In genomic region chr15:98647026-98647773, GRCh38 we compare ENCODE assay signal across 1 cellular context.
TF ChIP-seq lines count a peak whose summit lies in the region.

No MANE protein-coding gene starts in this region.

TF ChIP-seq in K562, 482 proteins besides CTCF, POLR2A, EP300 and RAD21 (continued from another document and continues in another):
- TF ChIP-seq FOXP4 (CRISPR knock-in tag; IDR thresholded peaks at IDR 0.05; ENCODE audit: borderline replicate concordance), result peak; percentile 39; the same call in 1 of the 2 replicates
- no peak for TF ChIP-seq TEAD4 (IDR thresholded peaks at IDR 0.05; ENCODE audit: low read length)
- TF ChIP-seq TEAD4 (CRISPR knock-in tag; IDR thresholded peaks at IDR 0.05; ENCODE audit: borderline replicate concordance), result peak; percentile 36; the same call in 1 of the 2 replicates
- TF ChIP-seq KAT7 (CRISPR knock-in tag; IDR thresholded peaks at IDR 0.05; ENCODE audit: borderline replicate concordance), result no peak
- TF ChIP-seq, protein P1, sequence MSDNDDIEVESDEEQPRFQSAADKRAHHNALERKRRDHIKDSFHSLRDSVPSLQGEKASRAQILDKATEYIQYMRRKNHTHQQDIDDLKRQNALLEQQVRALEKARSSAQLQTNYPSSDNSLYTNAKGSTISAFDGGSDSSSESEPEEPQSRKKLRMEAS (CRISPR knock-in tag; IDR thresholded peaks at IDR 0.05), result peak; percentile 85
- TF ChIP-seq SREBF2 (CRISPR knock-in tag; IDR thresholded peaks at IDR 0.05), result no peak
- no peak for TF ChIP-seq HDAC2 (IDR thresholded peaks at IDR 0.05)
- TF ChIP-seq NR4A1 (CRISPR knock-in tag; IDR thresholded peaks at IDR 0.05), result no peak
- TF ChIP-seq NR4A1 (tag; IDR thresholded peaks at IDR 0.05), result 0 out of 2 replicates have a peak, but pooled peaks have one; percentile 59
- TF ChIP-seq CBX2 (IDR thresholded peaks at IDR 0.05; ENCODE audit: insufficient read depth, low read length, poor library complexity, severe bottlenecking), result no peak
- no peak for TF ChIP-seq BRF2 (IDR thresholded peaks at IDR 0.05; ENCODE audit: borderline replicate concordance, insufficient read depth, insufficient read length)
- TF ChIP-seq HDAC6 (IDR thresholded peaks at IDR 0.05; ENCODE audit: low read depth, low read length), result no peak
- TF ChIP-seq, protein P2, sequence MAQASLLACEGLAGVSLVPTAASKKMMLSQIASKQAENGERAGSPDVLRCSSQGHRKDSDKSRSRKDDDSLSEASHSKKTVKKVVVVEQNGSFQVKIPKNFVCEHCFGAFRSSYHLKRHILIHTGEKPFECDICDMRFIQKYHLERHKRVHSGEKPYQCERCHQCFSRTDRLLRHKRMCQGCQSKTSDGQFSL (CRISPR knock-in tag; IDR thresholded peaks at IDR 0.05), result 0 out of 2 replicates have a peak, but pooled peaks have one; percentile 18
- TF ChIP-seq, protein P2 (tag; IDR thresholded peaks at IDR 0.05), result no peak; a peak in 1 of 4 replicates
- no peak for TF ChIP-seq ZNF165 (CRISPR knock-in tag; IDR thresholded peaks at IDR 0.05; ENCODE audit: borderline replicate concordance)
- TF ChIP-seq, protein P3, sequence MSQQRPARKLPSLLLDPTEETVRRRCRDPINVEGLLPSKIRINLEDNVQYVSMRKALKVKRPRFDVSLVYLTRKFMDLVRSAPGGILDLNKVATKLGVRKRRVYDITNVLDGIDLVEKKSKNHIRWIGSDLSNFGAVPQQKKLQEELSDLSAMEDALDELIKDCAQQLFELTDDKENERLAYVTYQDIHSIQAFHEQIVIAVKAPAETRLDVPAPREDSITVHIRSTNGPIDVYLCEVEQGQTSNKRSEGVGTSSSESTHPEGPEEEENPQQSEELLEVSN (IDR thresholded peaks at IDR 0.05; ENCODE audit: borderline replicate concordance in 1 of 2, extremely low read depth in 1 of 2, insufficient read depth in 1 of 2, insufficient read length in 1 of 2, low read depth in 1 of 2, low read length in 1 of 2, poor library complexity in 1 of 2, severe bottlenecking in 1 of 2), result peak; percentile 85 to 96
- no peak for TF ChIP-seq POLR3G (IDR thresholded peaks at IDR 0.05; ENCODE audit: extremely low read depth, insufficient read length, insufficient replicate concordance)
- TF ChIP-seq, protein P4, sequence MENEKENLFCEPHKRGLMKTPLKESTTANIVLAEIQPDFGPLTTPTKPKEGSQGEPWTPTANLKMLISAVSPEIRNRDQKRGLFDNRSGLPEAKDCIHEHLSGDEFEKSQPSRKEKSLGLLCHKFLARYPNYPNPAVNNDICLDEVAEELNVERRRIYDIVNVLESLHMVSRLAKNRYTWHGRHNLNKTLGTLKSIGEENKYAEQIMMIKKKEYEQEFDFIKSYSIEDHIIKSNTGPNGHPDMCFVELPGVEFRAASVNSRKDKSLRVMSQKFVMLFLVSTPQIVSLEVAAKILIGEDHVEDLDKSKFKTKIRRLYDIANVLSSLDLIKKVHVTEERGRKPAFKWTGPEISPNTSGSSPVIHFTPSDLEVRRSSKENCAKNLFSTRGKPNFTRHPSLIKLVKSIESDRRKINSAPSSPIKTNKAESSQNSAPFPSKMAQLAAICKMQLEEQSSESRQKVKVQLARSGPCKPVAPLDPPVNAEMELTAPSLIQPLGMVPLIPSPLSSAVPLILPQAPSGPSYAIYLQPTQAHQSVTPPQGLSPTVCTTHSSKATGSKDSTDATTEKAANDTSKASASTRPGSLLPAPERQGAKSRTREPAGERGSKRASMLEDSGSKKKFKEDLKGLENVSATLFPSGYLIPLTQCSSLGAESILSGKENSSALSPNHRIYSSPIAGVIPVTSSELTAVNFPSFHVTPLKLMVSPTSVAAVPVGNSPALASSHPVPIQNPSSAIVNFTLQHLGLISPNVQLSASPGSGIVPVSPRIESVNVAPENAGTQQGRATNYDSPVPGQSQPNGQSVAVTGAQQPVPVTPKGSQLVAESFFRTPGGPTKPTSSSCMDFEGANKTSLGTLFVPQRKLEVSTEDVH (IDR thresholded peaks at IDR 0.05; ENCODE audit: low read depth, partially characterized antibody), result no peak
- no peak for TF ChIP-seq ZNF174 (CRISPR knock-in tag; IDR thresholded peaks at IDR 0.05)
- TF ChIP-seq C11orf30 (IDR thresholded peaks at IDR 0.05; ENCODE audit: low read depth), result no peak
- no peak for TF ChIP-seq TSC22D4 (tag; IDR thresholded peaks at IDR 0.05)
- no peak for TF ChIP-seq HDAC3 (IDR thresholded peaks at IDR 0.05; ENCODE audit: borderline replicate concordance, partially characterized antibody)
- peak; percentile 68; the same call in 1 of the 2 replicates for TF ChIP-seq ZNF511 (CRISPR knock-in tag; IDR thresholded peaks at IDR 0.05)
- no peak for TF ChIP-seq HNRNPK (IDR thresholded peaks at IDR 0.05; ENCODE audit: low read depth, low read length, poor library complexity, severe bottlenecking)
- no peak for TF ChIP-seq PPARD (CRISPR knock-in tag; IDR thresholded peaks at IDR 0.05)
- peak; percentile 62; the same call in 1 of the 2 replicates for TF ChIP-seq ZNF197 (CRISPR knock-in tag; IDR thresholded peaks at IDR 0.05; ENCODE audit: low read depth)
- 0 out of 2 replicates have a peak, but pooled peaks have one; percentile 3 for TF ChIP-seq ZNF134 (CRISPR knock-in tag; conservative IDR thresholded peaks at IDR 0.05)
- TF ChIP-seq TRIM24 (IDR thresholded peaks at IDR 0.05), result no peak
- 0 out of 2 replicates have a peak, but pooled peaks have one; percentile 26 for TF ChIP-seq USF2 (CRISPR knock-in tag; IDR thresholded peaks at IDR 0.05)
- TF ChIP-seq, protein P5, sequence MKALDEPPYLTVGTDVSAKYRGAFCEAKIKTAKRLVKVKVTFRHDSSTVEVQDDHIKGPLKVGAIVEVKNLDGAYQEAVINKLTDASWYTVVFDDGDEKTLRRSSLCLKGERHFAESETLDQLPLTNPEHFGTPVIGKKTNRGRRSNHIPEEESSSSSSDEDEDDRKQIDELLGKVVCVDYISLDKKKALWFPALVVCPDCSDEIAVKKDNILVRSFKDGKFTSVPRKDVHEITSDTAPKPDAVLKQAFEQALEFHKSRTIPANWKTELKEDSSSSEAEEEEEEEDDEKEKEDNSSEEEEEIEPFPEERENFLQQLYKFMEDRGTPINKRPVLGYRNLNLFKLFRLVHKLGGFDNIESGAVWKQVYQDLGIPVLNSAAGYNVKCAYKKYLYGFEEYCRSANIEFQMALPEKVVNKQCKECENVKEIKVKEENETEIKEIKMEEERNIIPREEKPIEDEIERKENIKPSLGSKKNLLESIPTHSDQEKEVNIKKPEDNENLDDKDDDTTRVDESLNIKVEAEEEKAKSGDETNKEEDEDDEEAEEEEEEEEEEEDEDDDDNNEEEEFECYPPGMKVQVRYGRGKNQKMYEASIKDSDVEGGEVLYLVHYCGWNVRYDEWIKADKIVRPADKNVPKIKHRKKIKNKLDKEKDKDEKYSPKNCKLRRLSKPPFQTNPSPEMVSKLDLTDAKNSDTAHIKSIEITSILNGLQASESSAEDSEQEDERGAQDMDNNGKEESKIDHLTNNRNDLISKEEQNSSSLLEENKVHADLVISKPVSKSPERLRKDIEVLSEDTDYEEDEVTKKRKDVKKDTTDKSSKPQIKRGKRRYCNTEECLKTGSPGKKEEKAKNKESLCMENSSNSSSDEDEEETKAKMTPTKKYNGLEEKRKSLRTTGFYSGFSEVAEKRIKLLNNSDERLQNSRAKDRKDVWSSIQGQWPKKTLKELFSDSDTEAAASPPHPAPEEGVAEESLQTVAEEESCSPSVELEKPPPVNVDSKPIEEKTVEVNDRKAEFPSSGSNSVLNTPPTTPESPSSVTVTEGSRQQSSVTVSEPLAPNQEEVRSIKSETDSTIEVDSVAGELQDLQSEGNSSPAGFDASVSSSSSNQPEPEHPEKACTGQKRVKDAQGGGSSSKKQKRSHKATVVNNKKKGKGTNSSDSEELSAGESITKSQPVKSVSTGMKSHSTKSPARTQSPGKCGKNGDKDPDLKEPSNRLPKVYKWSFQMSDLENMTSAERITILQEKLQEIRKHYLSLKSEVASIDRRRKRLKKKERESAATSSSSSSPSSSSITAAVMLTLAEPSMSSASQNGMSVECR (CRISPR knock-in tag; IDR thresholded peaks at IDR 0.05), result peak; percentile 16; the same call in 1 of the 2 replicates
- peak; percentile 34; the same call in 1 of the 2 replicates for TF ChIP-seq ZNF263 (CRISPR knock-in tag; IDR thresholded peaks at IDR 0.05; ENCODE audit: borderline replicate concordance)
- no peak for TF ChIP-seq KDM1A (IDR thresholded peaks at IDR 0.05)
- peak; percentile 31 for TF ChIP-seq HNRNPLL (IDR thresholded peaks at IDR 0.05; ENCODE audit: low read depth, low read length, poor library complexity, severe bottlenecking)
- no peak for TF ChIP-seq FOS (IDR thresholded peaks at IDR 0.05; ENCODE audit: extremely low read depth, insufficient read length)
- peak; percentile 74 for TF ChIP-seq GABPA (tag; conservative IDR thresholded peaks at IDR 0.05; ENCODE audit: low read depth)
- TF ChIP-seq KLF10 (CRISPR knock-in tag; IDR thresholded peaks at IDR 0.05), result no peak
- TF ChIP-seq NBN (IDR thresholded peaks at IDR 0.05; ENCODE audit: low read depth), result no peak
- 0 out of 2 replicates have a peak, but pooled peaks have one; percentile 17 for TF ChIP-seq EGR1 (conservative IDR thresholded peaks at IDR 0.05)
- no peak for TF ChIP-seq NR2F6 (CRISPR knock-in tag; IDR thresholded peaks at IDR 0.05)
- TF ChIP-seq, protein P6, sequence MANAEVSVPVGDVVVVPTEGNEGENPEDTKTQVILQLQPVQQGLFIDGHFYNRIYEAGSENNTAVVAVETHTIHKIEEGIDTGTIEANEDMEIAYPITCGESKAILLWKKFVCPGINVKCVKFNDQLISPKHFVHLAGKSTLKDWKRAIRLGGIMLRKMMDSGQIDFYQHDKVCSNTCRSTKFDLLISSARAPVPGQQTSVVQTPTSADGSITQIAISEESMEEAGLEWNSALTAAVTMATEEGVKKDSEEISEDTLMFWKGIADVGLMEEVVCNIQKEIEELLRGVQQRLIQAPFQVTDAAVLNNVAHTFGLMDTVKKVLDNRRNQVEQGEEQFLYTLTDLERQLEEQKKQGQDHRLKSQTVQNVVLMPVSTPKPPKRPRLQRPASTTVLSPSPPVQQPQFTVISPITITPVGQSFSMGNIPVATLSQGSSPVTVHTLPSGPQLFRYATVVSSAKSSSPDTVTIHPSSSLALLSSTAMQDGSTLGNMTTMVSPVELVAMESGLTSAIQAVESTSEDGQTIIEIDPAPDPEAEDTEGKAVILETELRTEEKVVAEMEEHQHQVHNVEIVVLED (CRISPR knock-in tag; IDR thresholded peaks at IDR 0.05), result no peak; the same call in 1 of the 2 replicates
- TF ChIP-seq ZNF431 (CRISPR knock-in tag; IDR thresholded peaks at IDR 0.05), result peak; percentile 54; the same call in 1 of the 2 replicates
- TF ChIP-seq ZNF282 (CRISPR knock-in tag; IDR thresholded peaks at IDR 0.05), result peak; percentile 63; the same call in 1 of the 2 replicates
- TF ChIP-seq DMBX1 (CRISPR knock-in tag; IDR thresholded peaks at IDR 0.05; ENCODE audit: borderline replicate concordance), result peak; percentile 71; the same call in 1 of the 2 replicates
- TF ChIP-seq ZNF146 (CRISPR knock-in tag; IDR thresholded peaks at IDR 0.05; ENCODE audit: unreplicated experiment), result no peak
- TF ChIP-seq, protein P7, sequence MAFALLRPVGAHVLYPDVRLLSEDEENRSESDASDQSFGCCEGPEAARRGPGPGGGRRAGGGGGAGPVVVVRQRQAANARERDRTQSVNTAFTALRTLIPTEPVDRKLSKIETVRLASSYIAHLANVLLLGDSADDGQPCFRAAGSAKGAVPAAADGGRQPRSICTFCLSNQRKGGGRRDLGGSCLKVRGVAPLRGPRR (CRISPR knock-in tag; IDR thresholded peaks at IDR 0.05), result no peak
- peak; percentile 81; the same call in 1 of the 2 replicates for TF ChIP-seq KLF13 (tag; IDR thresholded peaks at IDR 0.05; ENCODE audit: borderline replicate concordance, low read depth)
- peak; percentile 3 for TF ChIP-seq RBM25 (IDR thresholded peaks at IDR 0.05; ENCODE audit: low read depth, low read length, severe bottlenecking)
- TF ChIP-seq SIN3A (IDR thresholded peaks at IDR 0.05; ENCODE audit: borderline replicate concordance in 2 of 2, control insufficient read depth in 1 of 2, low read depth in 2 of 2, low read length in 2 of 2), result 0 out of 4 replicates have a peak, but pooled peaks of 1 of the 2 experiments have one; percentile 18
- TF ChIP-seq ETV6 (IDR thresholded peaks at IDR 0.05; ENCODE audit: borderline replicate concordance in 1 of 2, low read depth in 2 of 2, low read length in 1 of 2), result no peak
- peak; percentile 60; the same call in 1 of the 2 replicates for TF ChIP-seq ETV6 (CRISPR knock-in tag; IDR thresholded peaks at IDR 0.05; ENCODE audit: borderline replicate concordance)
- TF ChIP-seq ESRRB (CRISPR knock-in tag; IDR thresholded peaks at IDR 0.05; ENCODE audit: borderline replicate concordance), result no peak
- TF ChIP-seq POLR2G (IDR thresholded peaks at IDR 0.05; ENCODE audit: low read depth, low read length), result peak; percentile 67
